21 cellular contexts compared by ENCODE assay signal in the genomic region with DNA sequence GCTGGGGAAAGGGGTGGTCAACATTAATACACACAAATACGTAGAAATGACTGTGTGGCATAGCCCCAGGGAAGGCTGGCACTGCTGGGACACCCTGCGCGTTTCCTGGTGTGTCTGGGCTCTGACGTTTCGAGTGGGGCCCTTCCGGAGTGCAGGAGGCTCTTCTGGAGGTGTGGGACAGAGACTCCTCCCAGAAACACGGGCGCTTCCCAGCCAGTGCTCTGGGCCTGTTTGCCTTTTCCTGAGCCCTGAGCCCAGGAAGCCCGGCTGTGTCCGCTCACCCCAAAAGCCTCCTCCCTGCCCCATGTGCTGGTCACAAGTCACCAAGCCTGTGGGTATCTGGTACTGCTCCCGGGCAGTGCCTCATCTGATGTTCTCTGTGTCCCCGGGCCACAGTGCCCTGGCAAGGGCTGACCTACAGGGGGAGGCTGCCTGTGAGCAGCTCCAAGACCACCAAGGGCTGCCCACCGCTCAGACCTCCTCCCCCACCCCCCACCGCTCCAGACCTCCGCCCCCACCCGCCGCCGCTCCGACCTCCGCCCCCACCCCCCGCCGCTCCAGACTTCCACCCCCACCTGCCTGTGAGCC.
"Had no signal": no experiment of that assay in that cellular context is flagged by ENCODE, and none has a peak within 500 bp of the region (broad histone marks: within the 10 kb centered on the region; RNA-seq: fewer than 3 reads in every experiment).

No MANE protein-coding gene starts in this region.

- DNase-seq: effector memory CD4-positive, alpha-beta T cell; foreskin keratinocyte; mesenchymal stem cell; midbrain; occipital lobe; spleen; stimulated activated CD4-positive, alpha-beta T cell treated with anti-CD3 and anti-CD28 coated beads, Interleukin-15, amount 100 ng/mL, for 24 hours; stimulated activated CD4-positive, alpha-beta T cell treated with anti-CD3 and anti-CD28 coated beads, Interleukin-1b, Interleukin-23, amount 100 ng/mL, for 48 hours; stimulated activated CD4-positive, alpha-beta T cell treated with anti-CD3 and anti-CD28 coated beads, Interleukin-4, amount 100 ng/mL, for 24 hours; tibial artery; upper lobe of right lung had no signal

- ATAC-seq: foreskin keratinocyte; pancreas; right lobe of liver; stimulated activated memory B cell treated with anti-CD40 and anti-IgM and Interleukin-4, amounts not matched to agents 10 μg/mL and 1 μg/mL and 100 μg/mL, for 72 hours; upper lobe of right lung had no signal

- H3K9me3 ChIP-seq: pancreas, right lobe of liver, spleen, tibial artery, upper lobe of right lung, vagina had no signal

- H3K4me2 ChIP-seq: hepatocyte, neural progenitor cell had no signal

- H3K9ac ChIP-seq: neural progenitor cell had no signal

- H3K9me3 Mint-ChIP-seq: natural killer cell treated with Interleukin-12 subunit alpha and Interleukin-12 subunit beta and Interleukin-15 and Interleukin-18, amount 100 ng/mL, for 72 hours; neural progenitor cell; stimulated activated memory B cell treated with anti-CD40 and anti-IgM and Interleukin-4, amounts not matched to agents 10 μg/mL and 1 μg/mL and 100 μg/mL, for 72 hours; stimulated activated naive CD8-positive, alpha-beta T cell treated with anti-CD3 and anti-CD28 coated beads, Interleukin-15, Interleukin-2, amounts not matched to agents 100 ng/mL and 50 ng/mL, for 24 hours had no signal

- H3K36me3 Mint-ChIP-seq: natural killer cell treated with Interleukin-12 subunit alpha and Interleukin-12 subunit beta and Interleukin-15 and Interleukin-18, amount 100 ng/mL, for 72 hours; neural progenitor cell; stimulated activated memory B cell treated with anti-CD40 and anti-IgM and Interleukin-4, amounts not matched to agents 10 μg/mL and 1 μg/mL and 100 μg/mL, for 72 hours had no signal

- H2AFZ ChIP-seq: hepatocyte, neural progenitor cell had no signal

- FAIRE-seq: pancreas had no signal

- H3K27ac ChIP-seq: foreskin keratinocyte, hepatocyte, neural progenitor cell, pancreas, right lobe of liver, spleen, tibial artery, upper lobe of right lung, vagina had no signal

- H3K27ac Mint-ChIP-seq: natural killer cell treated with Interleukin-12 subunit alpha and Interleukin-12 subunit beta and Interleukin-15 and Interleukin-18, amount 100 ng/mL, for 72 hours; progenitor cell of endocrine pancreas; stimulated activated memory B cell treated with anti-CD40 and anti-IgM and Interleukin-4, amounts not matched to agents 10 μg/mL and 1 μg/mL and 100 μg/mL, for 72 hours; stimulated activated naive CD8-positive, alpha-beta T cell treated with anti-CD3 and anti-CD28 coated beads, Interleukin-15, Interleukin-2, amounts not matched to agents 100 ng/mL and 50 ng/mL, for 24 hours had no signal

- H3K36me3 ChIP-seq: neural progenitor cell, pancreas, right lobe of liver, spleen, tibial artery, upper lobe of right lung, vagina had no signal

- H3K4me3 Mint-ChIP-seq: natural killer cell treated with Interleukin-12 subunit alpha and Interleukin-12 subunit beta and Interleukin-15 and Interleukin-18, amount 100 ng/mL, for 72 hours; neural progenitor cell; stimulated activated memory B cell treated with anti-CD40 and anti-IgM and Interleukin-4, amounts not matched to agents 10 μg/mL and 1 μg/mL and 100 μg/mL, for 72 hours; stimulated activated naive CD8-positive, alpha-beta T cell treated with anti-CD3 and anti-CD28 coated beads, Interleukin-15, Interleukin-2, amounts not matched to agents 100 ng/mL and 50 ng/mL, for 24 hours had no signal

- H3K4me1 Mint-ChIP-seq: stimulated activated memory B cell treated with anti-CD40 and anti-IgM and Interleukin-4, amounts not matched to agents 10 μg/mL and 1 μg/mL and 100 μg/mL, for 72 hours had no signal

- H3K4me1 ChIP-seq: foreskin keratinocyte, pancreas, right lobe of liver, spleen, tibial artery, upper lobe of right lung, vagina had no signal

- H3K79me2 ChIP-seq: hepatocyte had no signal

- H3K27me3 ChIP-seq: foreskin keratinocyte, hepatocyte, neural progenitor cell, pancreas, right lobe of liver, tibial artery, upper lobe of right lung, vagina had no signal

- H3K27me3 Mint-ChIP-seq: natural killer cell treated with Interleukin-12 subunit alpha and Interleukin-12 subunit beta and Interleukin-15 and Interleukin-18, amount 100 ng/mL, for 72 hours; progenitor cell of endocrine pancreas; stimulated activated memory B cell treated with anti-CD40 and anti-IgM and Interleukin-4, amounts not matched to agents 10 μg/mL and 1 μg/mL and 100 μg/mL, for 72 hours; stimulated activated naive CD8-positive, alpha-beta T cell treated with anti-CD3 and anti-CD28 coated beads, Interleukin-15, Interleukin-2, amounts not matched to agents 100 ng/mL and 50 ng/mL, for 24 hours had no signal

- H3K4me3 ChIP-seq: hepatocyte, lung, neural progenitor cell, pancreas, right lobe of liver, spleen, tibial artery, upper lobe of right lung, vagina had no signal
